Comparison of ENCODE assay signal across 8 cellular contexts in genomic region chr19:52189745-52190678, GRCh38. TPM values are rescaled to one million over a fixed set of nuclear protein-coding genes. Genes with fewer than 3 reads are reported as not detected.
DNase-seq lines count a peak whose midpoint lies in the region; ATAC-seq lines count a peak whose summit lies in the region.

TSS of gene PPP2R1A (plus strand) at chr19:52190052. CDS start at chr19:52190097, 45 bp downstream.

- H3K4me1 ChIP-seq in effector memory CD4-positive, alpha-beta T cell (ENCODE audit: control insufficient read depth, insufficient read depth, low read length, poor library complexity, severe bottlenecking): peaks cover 27% of the 10 kb centered on the region

- H3K36me3 ChIP-seq in effector memory CD4-positive, alpha-beta T cell (ENCODE audit: control insufficient read depth, insufficient read depth, low read length): peaks cover 3% of the 10 kb centered on the region

- H3K27ac ChIP-seq in effector memory CD4-positive, alpha-beta T cell (ENCODE audit: insufficient read depth, low read length, poor library complexity, severe bottlenecking): peak within 1 kb of the TSS; percentile 98

- no peaks in the 10 kb centered on the region for H3K9me3 ChIP-seq in effector memory CD4-positive, alpha-beta T cell (ENCODE audit: control insufficient read depth, low read length)

- no peaks in the 10 kb centered on the region for H3K27me3 ChIP-seq in effector memory CD4-positive, alpha-beta T cell (replicated peaks; ENCODE audit: control insufficient read depth, insufficient read depth, low read length, poor library complexity, severe bottlenecking)

- peak within 1 kb of the TSS; percentile 91 for H3K4me3 ChIP-seq in effector memory CD4-positive, alpha-beta T cell (ENCODE audit: insufficient read depth, low read depth, low read length, poor library complexity, severe bottlenecking)

- ATAC-seq in GM21360 (IDR thresholded peaks at IDR 0.05; ENCODE audit: unreplicated experiment): peak; percentile 84

- DNase-seq in COLO668 (lab: John Stamatoyannopoulos, UW; ENCODE audit: unreplicated experiment) (peak; percentile 100), HT1080 (ENCODE audit: low read depth) (peak; percentile 100), NOMO-1 treated with DMSO at 0.1 percent for 48 hours (lab: John Stamatoyannopoulos, UW; ENCODE audit: unreplicated experiment) (peak; percentile 100), lung microvascular endothelial cell (ENCODE audit: low read depth in 2 of 2) (peak; percentile 100)
- DNase-seq in activated CD8-positive, alpha-beta memory T cell treated with anti-CD3 and anti-CD28 coated beads for 4 hours (ENCODE audit: low read depth in 2 of 2): peak; percentile 95 to 99
- peak; percentile 97 to 99 (median 98) for DNase-seq in effector memory CD4-positive, alpha-beta T cell
- peak; percentile 93 to 97 (median 97) for DNase-seq in stimulated activated CD4-positive, alpha-beta T cell treated with anti-CD3 and anti-CD28 coated beads, TNF-alpha, amount 100 ng/mL, for 48 hours (ENCODE audit: low read depth in 3 of 3)

RNA-seq across cellular contexts. Expression of gene PPP2R1A, which starts in this region (rescaled TPM):
- total RNA-seq in HT1080 (2014; rRNA removed; shearing (Covaris generic)): 162 and 195 TPM in 2 replicates
- 139 and 184 TPM in 2 replicates for polyA plus RNA-seq in HT1080 (2015; cell fraction: cytosol; rRNA removed)
- polyA plus RNA-seq in HT1080 (2015; cell fraction: nucleus; rRNA removed): 165 and 174 TPM in 2 replicates
- total RNA-seq in lung microvascular endothelial cell: 85.4 and 89.1 TPM in 2 replicates

Comparison
In these comparisons a context has a peak if more than half of its experiments do, and no peak if none do; other contexts are left out.
1. Peak in every context shown above with its lines: DNase-seq, ATAC-seq, H3K4me3 ChIP-seq and H3K27ac ChIP-seq.